In the genomic region with DNA sequence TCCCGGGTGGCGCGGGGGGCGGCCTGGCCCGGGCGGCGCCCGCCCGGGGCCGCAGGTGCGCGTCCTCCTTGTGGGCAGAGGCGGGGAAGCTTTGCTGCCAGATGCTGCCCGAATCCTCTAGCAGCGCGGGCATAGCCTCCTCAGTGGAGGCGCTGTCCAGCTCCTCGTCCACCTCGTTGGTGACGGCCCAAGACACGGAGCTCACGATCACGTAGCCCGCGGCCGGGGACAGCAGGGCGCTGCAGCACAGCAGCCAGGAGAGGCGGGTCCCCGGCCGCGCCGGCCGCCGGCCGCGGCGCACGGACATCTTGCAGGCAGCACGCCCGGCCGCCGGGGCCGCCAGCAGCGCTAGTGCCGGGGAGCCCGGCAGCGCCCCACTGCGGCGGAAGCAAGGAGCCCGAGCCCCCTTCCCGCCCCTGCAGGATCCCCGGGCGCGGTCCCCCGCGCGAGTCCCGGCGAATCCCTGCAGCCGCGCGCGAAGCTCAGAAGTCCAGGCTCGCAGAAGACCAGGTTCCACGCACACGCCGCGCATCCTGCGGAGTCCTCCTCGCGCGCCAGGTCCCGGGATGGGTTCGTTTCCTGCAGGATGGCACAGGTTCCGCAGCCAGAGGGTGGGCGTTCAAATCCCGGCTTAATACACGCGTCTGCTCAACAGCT, we compare ENCODE assay signal across 8 cellular contexts. TPM values are rescaled to one million over a fixed set of nuclear protein-coding genes. Genes with fewer than 3 reads are reported as not detected.
DNase-seq lines count a peak whose midpoint lies in the region; ATAC-seq and TF ChIP-seq lines count a peak whose summit lies in the region.

A gene with protein sequence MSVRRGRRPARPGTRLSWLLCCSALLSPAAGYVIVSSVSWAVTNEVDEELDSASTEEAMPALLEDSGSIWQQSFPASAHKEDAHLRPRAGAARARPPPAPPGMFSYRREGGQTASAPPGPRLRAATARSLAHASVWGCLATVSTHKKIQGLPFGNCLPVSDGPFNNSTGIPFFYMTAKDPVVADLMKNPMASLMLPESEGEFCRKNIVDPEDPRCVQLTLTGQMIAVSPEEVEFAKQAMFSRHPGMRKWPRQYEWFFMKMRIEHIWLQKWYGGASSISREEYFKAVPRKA (minus strand): TSS at position 353 of the 657 bp plus-strand sequence. CDS start 46 bp downstream, at position 307.

- intact Hi-C loops in left ventricle myocardium inferior (cut with micrococcal nuclease): no loop called here
- intact Hi-C loops in posterior vena cava (cut with DNase I): no loop called here

- no peaks in the 10 kb centered on the region for H3K9me3 ChIP-seq in left ventricle myocardium inferior (replicated peaks)

- no peaks in the 10 kb centered on the region for H3K9me3 Mint-ChIP-seq in HFFc6

- H3K36me3 ChIP-seq in left ventricle myocardium inferior (no peaks in the 10 kb centered on the region), urinary bladder (ENCODE audit: insufficient read depth) (no peaks in the 10 kb centered on the region)

- peak within 1 kb of the TSS; percentile 69 for H3K4me3 ChIP-seq in left ventricle myocardium inferior
- H3K4me3 ChIP-seq in urinary bladder (ENCODE audit: low read depth, low read length): peak within 1 kb of the TSS; percentile 52

- H3K27me3 Mint-ChIP-seq in HFFc6 (ENCODE audit: insufficient read depth): peaks cover 22% of the 10 kb centered on the region

- H3K27ac Mint-ChIP-seq in HFFc6: no peak within 1 kb of the TSS

- H3K4me1 Mint-ChIP-seq in HFFc6 (ENCODE audit: low read depth): peaks cover 17% of the 10 kb centered on the region

- DNase-seq in AG20443 (ENCODE audit: low spot score) (peak; percentile 90), HFFc6 (peak; percentile 76), T follicular helper cell (ENCODE audit: low read depth) (peak; percentile 31), left ventricle myocardium inferior (peak; percentile 66), posterior vena cava (ENCODE audit: low spot score) (peak; percentile 87)

- WGBS in urinary bladder: under 1% methylated on average over 79 of the region's 79 CpGs

- ATAC-seq in HG03354 (IDR thresholded peaks at IDR 0.05; ENCODE audit: poor library complexity, severe bottlenecking, unreplicated experiment): no peak

- peaks cover 16% of the 10 kb centered on the region for H3K4me1 ChIP-seq in left ventricle myocardium inferior
- H3K4me1 ChIP-seq in urinary bladder (ENCODE audit: insufficient read depth): no peaks in the 10 kb centered on the region

- H3K27me3 ChIP-seq in left ventricle myocardium inferior (ENCODE audit: low read depth): peaks cover 69% of the 10 kb centered on the region

- H3K36me3 Mint-ChIP-seq in HFFc6 (ENCODE audit: low read depth): peaks cover 5% of the 10 kb centered on the region

- H3K27ac ChIP-seq in angular gyrus (ENCODE audit: low read depth, low read length): peak within 1 kb of the TSS; percentile 77
- no peak within 1 kb of the TSS for H3K27ac ChIP-seq in left ventricle myocardium inferior (replicated peaks)
- no peak within 1 kb of the TSS for H3K27ac ChIP-seq in urinary bladder (ENCODE audit: low read depth)

- peak within 1 kb of the TSS; percentile 73 for H3K4me3 Mint-ChIP-seq in HFFc6

- peak; percentile 79 for TF ChIP-seq CTCF in HFFc6 (IDR thresholded peaks at IDR 0.05)
- peak; percentile 71 for TF ChIP-seq CTCF in left ventricle myocardium inferior (IDR thresholded peaks at IDR 0.05; ENCODE audit: borderline replicate concordance)

RNA-seq across cellular contexts. Expression of the gene that starts here (rescaled TPM):
- total RNA-seq in HFFc6 (2021; fragmentation: NEBNext Ultra II Directional; extraction: Animal tissue kit (Norgen Biotek cat#: 25700)): not detected
- total RNA-seq in left ventricle myocardium inferior (not detected), posterior vena cava (not detected), urinary bladder (0.63 TPM)
- 0.51 TPM for polyA plus RNA-seq in urinary bladder

Comparison
In these comparisons a context has a peak if more than half of its experiments do, and no peak if none do; other contexts are left out.
1. Peak in DNase-seq in HFFc6; RNA of the gene not detected or under 1 TPM.
2. Peak in DNase-seq and H3K4me3 ChIP-seq in left ventricle myocardium inferior; RNA of the gene not detected or under 1 TPM.
3. Peak in DNase-seq in posterior vena cava; RNA of the gene not detected or under 1 TPM.
4. DNase-seq: peak in every context shown above with its lines; median percentile 90 in AG20443; 87 in posterior vena cava; 76 in HFFc6; 66 in left ventricle myocardium inferior; 31 in T follicular helper cell.